Comparison of ENCODE assay signal across 8 cellular contexts in genomic region chr11:65445604-65446445, GRCh38. TPM values are rescaled to one million over a fixed set of nuclear protein-coding genes. Genes with fewer than 3 reads are reported as not detected.
DNase-seq lines count a peak whose midpoint lies in the region; ATAC-seq and TF ChIP-seq lines count a peak whose summit lies in the region.

No MANE protein-coding gene starts in this region.

- H3K9me3 ChIP-seq in ascending aorta (no peaks in the 10 kb centered on the region), left lung (no peaks in the 10 kb centered on the region), thyroid gland (no peaks in the 10 kb centered on the region)

- no peak for TF ChIP-seq POLR2A in thyroid gland (IDR thresholded peaks at IDR 0.05)

- peaks cover 26% of the 10 kb centered on the region for H3K4me1 Mint-ChIP-seq in activated CD4-positive, alpha-beta T cell treated with anti-CD3 and anti-CD28 coated beads, Interleukin-2, amount 10 ng/mL, durations not matched to agents 24 days and 14 days

- DNase-seq in activated CD4-positive, alpha-beta T cell treated with anti-CD3 and anti-CD28 coated beads, Interleukin-2, amount 10 ng/mL, durations not matched to agents 24 days and 14 days, result no peak
- no peak for DNase-seq in activated CD4-positive, alpha-beta T cell treated with anti-CD3 and anti-CD28 coated beads for 48 hours
- DNase-seq in ascending aorta (ENCODE audit: low spot score in 2 of 2) (peak in 1 of 2 donors; percentile 75), left lung (peak; percentile 52 to 77), thyroid gland (peak; percentile 60 to 70), NCI-H2107 (lab: John Stamatoyannopoulos, UW) (no peak), NCI-H1694 (lab: John Stamatoyannopoulos, UW) (no peak), DMS153 treated with DMSO at 0.1 percent for 48 hours (lab: John Stamatoyannopoulos, UW; ENCODE audit: unreplicated experiment) (no peak)

- H3K4me3 ChIP-seq in ascending aorta (no peak overlapping the region), left lung (no peak overlapping the region), thyroid gland (replicated peaks in 1 of 3) (no peak overlapping the region)

- TF ChIP-seq CTCF in ascending aorta (IDR thresholded peaks at IDR 0.05) (no peak), left lung (IDR thresholded peaks at IDR 0.05) (no peak), thyroid gland (IDR thresholded peaks at IDR 0.05) (no peak)

- H3K4me1 ChIP-seq in ascending aorta, result peaks cover 11 to 26% of the 10 kb centered on the region in 2 donors
- peaks cover 7 to 31% of the 10 kb centered on the region in 2 donors for H3K4me1 ChIP-seq in left lung
- peaks cover 18 to 22% of the 10 kb centered on the region in 2 donors for H3K4me1 ChIP-seq in thyroid gland

- H3K27me3 ChIP-seq in ascending aorta, result no peaks in the 10 kb centered on the region
- no peaks in the 10 kb centered on the region for H3K27me3 ChIP-seq in left lung
- H3K27me3 ChIP-seq in thyroid gland, result no peaks in the 10 kb centered on the region

- H3K4me3 Mint-ChIP-seq in activated CD4-positive, alpha-beta T cell treated with anti-CD3 and anti-CD28 coated beads, Interleukin-2, amount 10 ng/mL, durations not matched to agents 24 days and 14 days, result no peak overlapping the region

- 84 to 85% methylated on average over 10 to 11 of the region's 11 CpGs for WGBS in thyroid gland, 2 donors

- H3K36me3 Mint-ChIP-seq in activated CD4-positive, alpha-beta T cell treated with anti-CD3 and anti-CD28 coated beads, Interleukin-2, amount 10 ng/mL, durations not matched to agents 24 days and 14 days (ENCODE audit: low read depth), result peaks cover 18% of the 10 kb centered on the region

- H3K36me3 ChIP-seq in ascending aorta (peaks cover 31 to 49% of the 10 kb centered on the region in 2 donors), left lung (peaks cover 0 to 53% of the 10 kb centered on the region in 2 donors), thyroid gland (peaks cover 15 to 20% of the 10 kb centered on the region in 2 donors)

- peak overlapping the region; percentile 68 to 75 for H3K27ac ChIP-seq in ascending aorta
- peak overlapping the region in 1 of 2 donors; percentile 53 for H3K27ac ChIP-seq in left lung
- peak overlapping the region; percentile 82 to 100 (median 87) for H3K27ac ChIP-seq in thyroid gland

- H3K9me3 Mint-ChIP-seq in activated CD4-positive, alpha-beta T cell treated with anti-CD3 and anti-CD28 coated beads, Interleukin-2, amount 10 ng/mL, durations not matched to agents 24 days and 14 days, result no peaks in the 10 kb centered on the region

- intact Hi-C loops in activated CD4-positive, alpha-beta T cell treated with anti-CD3 and anti-CD28 coated beads, Interleukin-2, amount 10 ng/mL, durations not matched to agents 24 days and 14 days (cut with micrococcal nuclease), result no loop called here
- intact Hi-C loops in ascending aorta (cut with DNase I), result no loop called here
- intact Hi-C loops in left lung (cut with DNase I), result no loop called here
- intact Hi-C loops in thyroid gland (cut with DNase I), result no loop called here

- no peaks in the 10 kb centered on the region for H3K27me3 Mint-ChIP-seq in activated CD4-positive, alpha-beta T cell treated with anti-CD3 and anti-CD28 coated beads, Interleukin-2, amount 10 ng/mL, durations not matched to agents 24 days and 14 days

- ATAC-seq in left lung, result peak; percentile 5

- peak overlapping the region; percentile 66 for H3K27ac Mint-ChIP-seq in activated CD4-positive, alpha-beta T cell treated with anti-CD3 and anti-CD28 coated beads, Interleukin-2, amount 10 ng/mL, durations not matched to agents 24 days and 14 days

RNA-seq across cellular contexts. Expression of gene NEAT1, which starts 23.2 kb away (rescaled TPM):
- total RNA-seq in activated CD4-positive, alpha-beta T cell treated with anti-CD3 and anti-CD28 coated beads, Interleukin-2, amount 10 ng/mL, durations not matched to agents 24 days and 14 days, result 410 and 411 TPM in 2 replicates
- total RNA-seq in ascending aorta, result 180 TPM
- total RNA-seq in left lung, result 1,000 to 10,000 TPM; 1,146 to 1,441 TPM
- total RNA-seq in thyroid gland, result 1,000 to 10,000 TPM in 1 of 4 donors, 100 to 1,000 TPM in 3; 195 to 1,623 (median 652) TPM

RNA-seq across cellular contexts. Expression of gene MALAT1, which starts 53.0 kb away (rescaled TPM):
- total RNA-seq in activated CD4-positive, alpha-beta T cell treated with anti-CD3 and anti-CD28 coated beads, Interleukin-2, amount 10 ng/mL, durations not matched to agents 24 days and 14 days, result 5,198 and 5,435 TPM in 2 replicates
- total RNA-seq in ascending aorta, result 8,553 TPM
- over 10,000 TPM; 12,400 to 15,875 TPM for total RNA-seq in left lung
- total RNA-seq in thyroid gland, result over 10,000 TPM; 20,994 to 36,233 (median 26,043) TPM

RNA-seq across cellular contexts. Expression of gene FRMD8, which starts 59.4 kb away (rescaled TPM):
- 46.7 and 46.8 TPM in 2 replicates for total RNA-seq in activated CD4-positive, alpha-beta T cell treated with anti-CD3 and anti-CD28 coated beads, Interleukin-2, amount 10 ng/mL, durations not matched to agents 24 days and 14 days
- total RNA-seq in ascending aorta (99.3 TPM), left lung (10 to 100 TPM; 31.7 to 31.9 TPM), thyroid gland (10 to 100 TPM; 22.5 to 44.9 (median 31.0) TPM)

Comparison
In these comparisons a context has a peak if more than half of its experiments do, and no peak if none do; other contexts are left out.
1. DNase-seq: peak in left lung (2 of 2) and thyroid gland (2 of 2); none in activated CD4-positive, alpha-beta T cell treated with anti-CD3 and anti-CD28 coated beads, Interleukin-2, amount 10 ng/mL, durations not matched to agents 24 days and 14 days (single experiment), activated CD4-positive, alpha-beta T cell treated with anti-CD3 and anti-CD28 coated beads for 48 hours (single experiment), NCI-H2107 (single experiment), NCI-H1694 (single experiment) and DMS153 treated with DMSO at 0.1 percent for 48 hours (single experiment).